In genomic region chr4:114941522-114941921, GRCh38 we compare ENCODE assay signal across 31 cellular contexts.
"Had no signal": no experiment of that assay in that cellular context is flagged by ENCODE, and none has a peak within 500 bp of the region (broad histone marks: within the 10 kb centered on the region; RNA-seq: fewer than 3 reads in every experiment).

No MANE protein-coding gene starts in this region.

- H3K27me3 ChIP-seq: adrenal gland, brain microvascular endothelial cell, cardiac muscle cell, SJCRH30 had no signal

- H3K36me3 Mint-ChIP-seq: activated naive CD4-positive, alpha-beta T cell treated with anti-CD3 and anti-CD28 coated beads, Interleukin-2, amount 50 U/mL, for 72 hours had no signal

- H3K27ac ChIP-seq: adrenal gland, brain microvascular endothelial cell, cardiac muscle cell, SJCRH30 had no signal

- H3K4me1 ChIP-seq: adrenal gland, SJCRH30 had no signal

- ATAC-seq: activated CD4-positive, alpha-beta T cell treated with anti-CD3 and anti-CD28 coated beads for 36 hours; activated CD4-positive, CD25-positive, alpha-beta regulatory T cell treated with anti-CD3 and anti-CD28 coated beads, Interleukin-2, amount 50 U/mL, for 24 hours; activated CD8-positive, alpha-beta T cell treated with anti-CD3 and anti-CD28 coated beads, Interleukin-2, amount 10 ng/mL, durations not matched to agents 7 days and 5 days; activated naive CD4-positive, alpha-beta T cell treated with anti-CD3 and anti-CD28 coated beads, Interleukin-2, amount 50 U/mL, for 72 hours; Panc1 had no signal

- H3K4me3 Mint-ChIP-seq: activated CD4-positive, alpha-beta T cell treated with anti-CD3 and anti-CD28 coated beads for 36 hours; activated CD4-positive, alpha-beta T cell treated with anti-CD3 and anti-CD28 coated beads, Interleukin-2, amount 10 ng/mL, durations not matched to agents 7 days and 5 days; activated CD8-positive, alpha-beta T cell treated with anti-CD3 and anti-CD28 coated beads, Interleukin-2, amount 10 ng/mL, durations not matched to agents 7 days and 5 days; activated naive CD4-positive, alpha-beta T cell treated with anti-CD3 and anti-CD28 coated beads for 36 hours; activated T-cell treated with anti-CD3 and anti-CD28 coated beads, Interleukin-2, amount 50 U/mL, for 24 hours; activated T-helper 1 cell treated with anti-CD3 and anti-CD28 coated beads, Interleukin-12 subunit alpha, Interleukin-12 subunit beta, Interleukin-2, Interleukin-4 antibody, amounts not matched to agents 30 ng/mL and 10 ng/mL and 1 ng/mL, durations not matched to agents 14 hours and 24 hours and 36 hours; central memory CD8-positive, alpha-beta T cell; T-helper 1 cell treated with Interleukin-12 subunit alpha and Interleukin-12 subunit beta and Interleukin-4 antibody, amounts not matched to agents 30 μg/mL and 1 μg/mL, for 36 hours; T-helper 2 cell treated with Interferon-gamma antibody and Interleukin-4, amounts not matched to agents 5 μg/mL and 100 μg/mL, for 36 hours had no signal

- H3K4me2 ChIP-seq: SK-N-SH had no signal

- H3K9ac ChIP-seq: SK-N-SH had no signal

- H3K27ac Mint-ChIP-seq: activated CD4-positive, alpha-beta T cell treated with anti-CD3 and anti-CD28 coated beads for 36 hours; activated CD4-positive, alpha-beta T cell treated with anti-CD3 and anti-CD28 coated beads, Interleukin-2, amount 10 ng/mL, durations not matched to agents 7 days and 5 days; activated CD8-positive, alpha-beta T cell treated with anti-CD3 and anti-CD28 coated beads, Interleukin-2, amount 10 ng/mL, durations not matched to agents 7 days and 5 days; activated naive CD4-positive, alpha-beta T cell treated with anti-CD3 and anti-CD28 coated beads for 36 hours; activated naive CD4-positive, alpha-beta T cell treated with anti-CD3 and anti-CD28 coated beads, Interleukin-2, amount 50 U/mL, for 72 hours; activated T-cell treated with anti-CD3 and anti-CD28 coated beads, Interleukin-2, amount 50 U/mL, for 24 hours; activated T-helper 1 cell treated with anti-CD3 and anti-CD28 coated beads, Interleukin-12 subunit alpha, Interleukin-12 subunit beta, Interleukin-2, Interleukin-4 antibody, amounts not matched to agents 30 ng/mL and 10 ng/mL and 1 ng/mL, durations not matched to agents 14 hours and 24 hours and 36 hours; T-helper 1 cell treated with Interleukin-12 subunit alpha and Interleukin-12 subunit beta and Interleukin-4 antibody, amounts not matched to agents 30 μg/mL and 1 μg/mL, for 36 hours; T-helper 2 cell treated with Interferon-gamma antibody and Interleukin-4, amounts not matched to agents 5 μg/mL and 100 μg/mL, for 36 hours had no signal

- H3K27me3 Mint-ChIP-seq: activated CD4-positive, alpha-beta T cell treated with anti-CD3 and anti-CD28 coated beads for 36 hours; activated CD4-positive, alpha-beta T cell treated with anti-CD3 and anti-CD28 coated beads, Interleukin-2, amount 10 ng/mL, durations not matched to agents 7 days and 5 days; activated T-cell treated with anti-CD3 and anti-CD28 coated beads, Interleukin-2, amount 50 U/mL, for 24 hours; central memory CD8-positive, alpha-beta T cell had no signal

- H3K4me3 ChIP-seq: adrenal gland, cardiac muscle cell, SJCRH30 had no signal

- H3K36me3 ChIP-seq: adrenal gland, brain microvascular endothelial cell, cardiac muscle cell, SJCRH30 had no signal

- H3K9me3 Mint-ChIP-seq: activated CD4-positive, alpha-beta T cell treated with anti-CD3 and anti-CD28 coated beads, Interleukin-2, amount 10 ng/mL, durations not matched to agents 7 days and 5 days; activated T-cell treated with anti-CD3 and anti-CD28 coated beads, Interleukin-2, amount 50 U/mL, for 24 hours; activated T-helper 1 cell treated with anti-CD3 and anti-CD28 coated beads, Interleukin-12 subunit alpha, Interleukin-12 subunit beta, Interleukin-2, Interleukin-4 antibody, amounts not matched to agents 30 ng/mL and 10 ng/mL and 1 ng/mL, durations not matched to agents 14 hours and 24 hours and 36 hours; T-helper 1 cell treated with Interleukin-12 subunit alpha and Interleukin-12 subunit beta and Interleukin-4 antibody, amounts not matched to agents 30 μg/mL and 1 μg/mL, for 36 hours had no signal

- H3K4me1 Mint-ChIP-seq: activated CD4-positive, alpha-beta T cell treated with anti-CD3 and anti-CD28 coated beads for 36 hours; activated CD4-positive, alpha-beta T cell treated with anti-CD3 and anti-CD28 coated beads, Interleukin-2, amount 10 ng/mL, durations not matched to agents 7 days and 5 days; central memory CD8-positive, alpha-beta T cell had no signal

- H3K9me3 ChIP-seq: adrenal gland, SJCRH30, SK-N-SH had no signal

- DNase-seq: activated CD4-positive, alpha-beta T cell treated with anti-CD3 and anti-CD28 coated beads for 36 hours; activated CD4-positive, alpha-beta T cell treated with anti-CD3 and anti-CD28 coated beads, Interleukin-2, amount 10 ng/mL, durations not matched to agents 7 days and 5 days; activated CD4-positive, alpha-beta T cell treated with anti-CD3 and anti-CD28 coated beads, Interleukin-2, amount 50 U/mL, for 48 hours; activated CD8-positive, alpha-beta T cell treated with anti-CD3 and anti-CD28 coated beads, Interleukin-2, amount 10 ng/mL, durations not matched to agents 7 days and 5 days; activated gamma-delta T cell treated with Interleukin-2 at 50 U/mL for 16 hours; activated naive CD4-positive, alpha-beta T cell treated with anti-CD3 and anti-CD28 coated beads for 36 hours; activated T-cell treated with anti-CD3 and anti-CD28 coated beads, Interleukin-2, amount 50 U/mL, for 24 hours; adrenal gland; brain microvascular endothelial cell; Karpas-422; KBM-7; NCI-H1048; NCI-H1105 treated with DMSO at 0.1 percent for 48 hours; NCI-H1436; NCI-H1694 treated with DMSO at 0.1 percent for 48 hours; NCI-H2029; NCI-H2107; NCI-H2171; NCI-H226; NCI-H524 treated with DMSO at 0.1 percent for 48 hours; SHP77; SJCRH30; SK-N-SH had no signal
